19 cellular contexts compared by ENCODE assay signal in genomic region chr18:24273596-24273995, GRCh38.
DNase-seq lines count a peak whose midpoint lies in the region; ATAC-seq, FAIRE-seq and TF ChIP-seq lines count a peak whose summit lies in the region.
"Had no signal": no experiment of that assay in that cellular context is flagged by ENCODE, and none has a peak within 500 bp of the region (broad histone marks: within the 10 kb centered on the region; RNA-seq: fewer than 3 reads in every experiment).

No MANE protein-coding gene starts in this region.

- no peak for ATAC-seq in GM21390 (IDR thresholded peaks at IDR 0.05; ENCODE audit: unreplicated experiment)
- no peak for ATAC-seq in CD4-positive, alpha-beta T cell (ENCODE audit: poor library complexity)
- ATAC-seq: activated T-cell treated with anti-CD3 and anti-CD28 coated beads, Interleukin-2, amount 50 U/mL, for 72 hours; left cardiac atrium had no signal

- no peaks in the 10 kb centered on the region for H3K27me3 ChIP-seq in PC-9 (ENCODE audit: insufficient read depth, low read depth)
- no peaks in the 10 kb centered on the region for H3K27me3 ChIP-seq in small intestine (ENCODE audit: control insufficient read depth in 2 of 2, insufficient read depth in 2 of 2, low read length in 2 of 2)
- H3K27me3 ChIP-seq in testis: no peaks in the 10 kb centered on the region
- H3K27me3 ChIP-seq in CD4-positive, alpha-beta T cell (ENCODE audit: control insufficient read depth, insufficient read depth, low read length): peaks cover 20% of the 10 kb centered on the region
- H3K27me3 ChIP-seq: suprapubic skin had no signal

- H3K4me1 ChIP-seq in PC-9 (replicated peaks; ENCODE audit: insufficient read depth): peaks cover 41% of the 10 kb centered on the region
- H3K4me1 ChIP-seq in small intestine (ENCODE audit: control insufficient read depth in 2 of 2, insufficient read depth in 1 of 2, low read depth in 1 of 2, low read length in 1 of 2): no peaks in the 10 kb centered on the region
- peaks cover 3% of the 10 kb centered on the region for H3K4me1 ChIP-seq in testis

- BruUV-seq in PC-9 (replicated peaks; lab: Mats Ljungman, UMichigan): no TSS peak

- peaks cover 4% of the 10 kb centered on the region for H3K4me1 Mint-ChIP-seq in CD4-positive, alpha-beta T cell (ENCODE audit: low read depth)

- no peak overlapping the region for H3K4me3 Mint-ChIP-seq in CD4-positive, alpha-beta T cell
- H3K4me3 Mint-ChIP-seq: activated CD4-positive, alpha-beta memory T cell treated with anti-CD3 and anti-CD28 coated beads for 36 hours; activated T-cell treated with anti-CD3 and anti-CD28 coated beads, Interleukin-2, amount 50 U/mL, for 72 hours had no signal

- no peak overlapping the region for H3K27ac Mint-ChIP-seq in CD4-positive, alpha-beta T cell
- H3K27ac Mint-ChIP-seq: activated CD4-positive, alpha-beta memory T cell treated with anti-CD3 and anti-CD28 coated beads for 36 hours; activated T-cell treated with anti-CD3 and anti-CD28 coated beads, Interleukin-2, amount 50 U/mL, for 72 hours; HFFc6 had no signal

- H3K4me2 ChIP-seq in PC-9: peak overlapping the region; percentile 92

- H3K27ac ChIP-seq in PC-9: peak overlapping the region; percentile 58
- peak overlapping the region in 1 of 2 donors; percentile 17 for H3K27ac ChIP-seq in small intestine (ENCODE audit: low read depth in 1 of 2, low read length in 1 of 2)
- no peak overlapping the region for H3K27ac ChIP-seq in testis
- H3K27ac ChIP-seq in CD4-positive, alpha-beta T cell (ENCODE audit: low read depth, low read length): no peak overlapping the region
- H3K27ac ChIP-seq: suprapubic skin had no signal

- H4K20me1 ChIP-seq in PC-9 (ENCODE audit: insufficient read depth): no peaks in the 10 kb centered on the region

- peaks cover 39% of the 10 kb centered on the region for H3K27me3 Mint-ChIP-seq in CD4-positive, alpha-beta T cell

- TF ChIP-seq POLR2A in testis (IDR thresholded peaks at IDR 0.05): no peak

- H3F3A ChIP-seq in PC-9 (ENCODE audit: insufficient read depth, low read depth): peaks cover 19% of the 10 kb centered on the region

- intact Hi-C loops in PC-9 (cut with micrococcal nuclease; ENCODE audit: unreplicated experiment): no loop called here
- intact Hi-C loops in testis (cut with DNase I; ENCODE audit: low total_unique reads): no loop called here
- intact Hi-C loops in CD4-positive, alpha-beta T cell (cut with DNase I, micrococcal nuclease): no loop called here

- H3K4me3 ChIP-seq in PC-9 (no peak overlapping the region), epithelial cell of esophagus (ENCODE audit: low read length) (no peak overlapping the region), small intestine (ENCODE audit: low read depth in 1 of 2, low read length in 2 of 2) (no peak overlapping the region), testis (no peak overlapping the region)
- H3K4me3 ChIP-seq: suprapubic skin had no signal

- H3K36me3 ChIP-seq in PC-9 (ENCODE audit: low read depth) (no peaks in the 10 kb centered on the region), small intestine (ENCODE audit: control insufficient read depth in 2 of 2, insufficient read depth in 2 of 2, low read length in 2 of 2) (no peaks in the 10 kb centered on the region), testis (ENCODE audit: low read depth, missing control alignments) (no peaks in the 10 kb centered on the region)
- H3K36me3 ChIP-seq: suprapubic skin had no signal

- peaks cover 2% of the 10 kb centered on the region for H3K9me3 Mint-ChIP-seq in CD4-positive, alpha-beta T cell
- H3K9me3 Mint-ChIP-seq: activated CD4-positive, alpha-beta memory T cell treated with anti-CD3 and anti-CD28 coated beads for 36 hours; HFFc6 had no signal

- 16 to 77% (median 30%) methylated on average over 2 of the region's 2 CpGs for WGBS in small intestine, 3 donors
- WGBS in testis, 2 donors: 59 to 88% methylated on average over 2 of the region's 2 CpGs

- H3K79me2 ChIP-seq in PC-9 (ENCODE audit: low read depth): peaks cover 35% of the 10 kb centered on the region

- TF ChIP-seq CTCF in PC-9 (conservative IDR thresholded peaks at IDR 0.05): no peak
- TF ChIP-seq CTCF in epithelial cell of esophagus (IDR thresholded peaks at IDR 0.05; ENCODE audit: insufficient read depth, low read depth, low read length, missing control alignments): no peak
- TF ChIP-seq CTCF in testis (IDR thresholded peaks at IDR 0.05): no peak
- no peak for TF ChIP-seq CTCF in CD4-positive, alpha-beta T cell (IDR thresholded peaks at IDR 0.05)

- no peak for FAIRE-seq in small intestine (lab: Jason Lieb, UNC)
- FAIRE-seq: TTC549 had no signal

- POLR2A ChIA-PET in PC-9 (lab: Charles Lee; ENCODE audit: unreplicated experiment): no interaction called here
- POLR2A ChIA-PET in CD4-positive, alpha-beta T cell (lab: Charles Lee): no interaction called here

- no peaks in the 10 kb centered on the region for H3K9me2 ChIP-seq in PC-9 (ENCODE audit: insufficient read depth)

- CTCF ChIA-PET in PC-9 (lab: Charles Lee): no interaction called here
- CTCF ChIA-PET in CD4-positive, alpha-beta T cell (lab: Charles Lee): no interaction called here

- H3K9me3 ChIP-seq in PC-9 (ENCODE audit: insufficient read depth, low read depth) (no peaks in the 10 kb centered on the region), small intestine (ENCODE audit: control insufficient read depth, low read depth) (no peaks in the 10 kb centered on the region), testis (no peaks in the 10 kb centered on the region)
- no peaks in the 10 kb centered on the region for H3K9me3 ChIP-seq in CD4-positive, alpha-beta T cell (ENCODE audit: control insufficient read depth, low read length)
- H3K9me3 ChIP-seq: suprapubic skin had no signal

- DNase-seq in HS-5 (ENCODE audit: low read depth): peak; percentile 14
- DNase-seq in PC-9: peak in 1 of 2 experiments; percentile 75
- peak; percentile 85 for DNase-seq in epithelial cell of esophagus (ENCODE audit: low read depth)
- DNase-seq in small intestine: peak; percentile 79
- DNase-seq in iPS-NIHi11 (ENCODE audit: low spot score): no peak
- no peak for DNase-seq in testis
- DNase-seq in CD4-positive, alpha-beta T cell: no peak
- DNase-seq: activated CD4-positive, alpha-beta memory T cell treated with anti-CD3 and anti-CD28 coated beads for 36 hours; activated T-cell treated with anti-CD3 and anti-CD28 coated beads, Interleukin-2, amount 50 U/mL, for 72 hours; caudate nucleus; effector CD8-positive, alpha-beta T cell; HFFc6; left cardiac atrium; NCI-H1694; NCI-H446 treated with DMSO at 0.1 percent for 48 hours; stimulated activated CD4-positive, alpha-beta T cell treated with anti-CD3 and anti-CD28 coated beads, Interleukin-4, amount 100 ng/mL, for 1 hour had no signal

- no peak overlapping the region for H2AFZ ChIP-seq in PC-9

- H3K36me3 Mint-ChIP-seq in CD4-positive, alpha-beta T cell (ENCODE audit: low read depth): no peaks in the 10 kb centered on the region
- H3K36me3 Mint-ChIP-seq: activated CD4-positive, alpha-beta memory T cell treated with anti-CD3 and anti-CD28 coated beads for 36 hours had no signal

Comparison
In these comparisons a context has a peak if more than half of its experiments do, and no peak if none do; other contexts are left out.
1. DNase-seq: peak in HS-5 (single experiment), epithelial cell of esophagus (single experiment) and small intestine (single experiment); none in iPS-NIHi11 (single experiment), testis (single experiment) and CD4-positive, alpha-beta T cell (0 of 10).